In the genomic region with DNA sequence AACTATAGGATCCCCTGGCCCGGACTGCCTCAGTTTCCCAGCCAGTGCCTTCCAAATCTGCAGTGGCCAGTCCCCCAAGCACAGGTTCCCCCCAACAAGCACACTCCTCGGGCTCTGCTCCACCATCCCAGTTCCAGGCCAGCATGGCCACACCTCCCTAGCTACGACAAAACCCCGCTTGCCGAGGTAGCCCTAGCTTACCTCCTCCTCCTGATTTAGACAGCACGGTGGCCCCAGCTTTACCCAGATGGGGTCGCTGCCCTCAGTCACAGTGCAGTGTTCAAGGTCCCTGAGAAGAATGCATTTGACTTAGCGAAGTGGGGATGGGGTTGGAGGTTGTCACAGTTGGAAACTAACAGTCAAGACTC, we compare ENCODE assay signal across 1 cellular context.
TF ChIP-seq lines count a peak whose summit lies in the region.

No MANE protein-coding gene starts in this region.

TF ChIP-seq in SK-N-SH, 30 proteins besides CTCF, POLR2A, EP300 and RAD21 (continued from another document):
- no peak for TF ChIP-seq FOSL2 (IDR thresholded peaks at IDR 0.05; ENCODE audit: borderline replicate concordance, low read depth)
- TF ChIP-seq NRF1 (IDR thresholded peaks at IDR 0.05; ENCODE audit: low read depth, low read length), result no peak
- TF ChIP-seq, protein P1, sequence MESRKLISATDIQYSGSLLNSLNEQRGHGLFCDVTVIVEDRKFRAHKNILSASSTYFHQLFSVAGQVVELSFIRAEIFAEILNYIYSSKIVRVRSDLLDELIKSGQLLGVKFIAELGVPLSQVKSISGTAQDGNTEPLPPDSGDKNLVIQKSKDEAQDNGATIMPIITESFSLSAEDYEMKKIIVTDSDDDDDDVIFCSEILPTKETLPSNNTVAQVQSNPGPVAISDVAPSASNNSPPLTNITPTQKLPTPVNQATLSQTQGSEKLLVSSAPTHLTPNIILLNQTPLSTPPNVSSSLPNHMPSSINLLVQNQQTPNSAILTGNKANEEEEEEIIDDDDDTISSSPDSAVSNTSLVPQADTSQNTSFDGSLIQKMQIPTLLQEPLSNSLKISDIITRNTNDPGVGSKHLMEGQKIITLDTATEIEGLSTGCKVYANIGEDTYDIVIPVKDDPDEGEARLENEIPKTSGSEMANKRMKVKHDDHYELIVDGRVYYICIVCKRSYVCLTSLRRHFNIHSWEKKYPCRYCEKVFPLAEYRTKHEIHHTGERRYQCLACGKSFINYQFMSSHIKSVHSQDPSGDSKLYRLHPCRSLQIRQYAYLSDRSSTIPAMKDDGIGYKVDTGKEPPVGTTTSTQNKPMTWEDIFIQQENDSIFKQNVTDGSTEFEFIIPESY (IDR thresholded peaks at IDR 0.05; ENCODE audit: borderline replicate concordance, low read depth), result no peak
- TF ChIP-seq TEAD4 (IDR thresholded peaks at IDR 0.05; ENCODE audit: borderline replicate concordance, insufficient read depth), result no peak
- no peak for TF ChIP-seq GABPA (IDR thresholded peaks at IDR 0.05; ENCODE audit: low read depth)
- TF ChIP-seq, protein P2, sequence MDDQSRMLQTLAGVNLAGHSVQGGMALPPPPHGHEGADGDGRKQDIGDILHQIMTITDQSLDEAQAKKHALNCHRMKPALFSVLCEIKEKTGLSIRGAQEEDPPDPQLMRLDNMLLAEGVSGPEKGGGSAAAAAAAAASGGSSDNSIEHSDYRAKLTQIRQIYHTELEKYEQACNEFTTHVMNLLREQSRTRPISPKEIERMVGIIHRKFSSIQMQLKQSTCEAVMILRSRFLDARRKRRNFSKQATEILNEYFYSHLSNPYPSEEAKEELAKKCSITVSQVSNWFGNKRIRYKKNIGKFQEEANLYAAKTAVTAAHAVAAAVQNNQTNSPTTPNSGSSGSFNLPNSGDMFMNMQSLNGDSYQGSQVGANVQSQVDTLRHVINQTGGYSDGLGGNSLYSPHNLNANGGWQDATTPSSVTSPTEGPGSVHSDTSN (IDR thresholded peaks at IDR 0.05), result no peak
- no peak for TF ChIP-seq SMC3 (IDR thresholded peaks at IDR 0.05; ENCODE audit: low read depth, low read length)
- no peak for TF ChIP-seq TCF12 (IDR thresholded peaks at IDR 0.05)
